Comparison of ENCODE assay signal across 19 cellular contexts in genomic region chr13:104534847-104535246, GRCh38.
DNase-seq lines count a peak whose midpoint lies in the region; ATAC-seq, FAIRE-seq and TF ChIP-seq lines count a peak whose summit lies in the region.
"Had no signal": no experiment of that assay in that cellular context is flagged by ENCODE, and none has a peak within 500 bp of the region (broad histone marks: within the 10 kb centered on the region; RNA-seq: fewer than 3 reads in every experiment).

No MANE protein-coding gene starts in this region.

- no peaks in the 10 kb centered on the region for H3F3A ChIP-seq in neural progenitor cell (ENCODE audit: low read depth)

- H3K36me3 ChIP-seq in Karpas-422 (ENCODE audit: insufficient read depth, low read length) = no peaks in the 10 kb centered on the region
- no peaks in the 10 kb centered on the region for H3K36me3 ChIP-seq in GM12878 (ENCODE audit: control insufficient read depth in 2 of 2, insufficient read depth in 2 of 2, low read length in 1 of 2)
- H3K36me3 ChIP-seq in neural progenitor cell = no peaks in the 10 kb centered on the region
- H3K36me3 ChIP-seq: gastroesophageal sphincter had no signal

- WGBS in GM12878 (ENCODE audit: insufficient coverage, insufficient replicate concordance, low lambda C conversion rate, missing lambda C conversion rate) = 57% methylated on average over 10 of the region's 10 CpGs

- no peaks in the 10 kb centered on the region for H3K36me3 Mint-ChIP-seq in neural progenitor cell
- H3K36me3 Mint-ChIP-seq: memory B cell had no signal

- no peak for TF ChIP-seq POLR2A in GM12878 (IDR thresholded peaks at IDR 0.05; ENCODE audit: low read depth, low read length)

- peaks cover 12% of the 10 kb centered on the region for H3K9me3 Mint-ChIP-seq in neural progenitor cell
- H3K9me3 Mint-ChIP-seq: activated naive CD8-positive, alpha-beta T cell treated with anti-CD3 and anti-CD28 coated beads, Interleukin-2, amount 50 U/mL, for 24 hours had no signal

- POLR2A ChIA-PET in GM12878 (lab: Charles Lee) = interaction anchor here (0.7 kb wide), 1 partner anchor 143 kb away, joined by 3 read pairs; no protein-coding TSS in a partner anchor

- no peak overlapping the region for H3K4me3 ChIP-seq in Karpas-422 (ENCODE audit: low read length)
- no peak overlapping the region for H3K4me3 ChIP-seq in GM12878
- H3K4me3 ChIP-seq in neural progenitor cell = no peak overlapping the region
- H3K4me3 ChIP-seq: A549, gastroesophageal sphincter had no signal

- H3K27ac ChIP-seq in Karpas-422 (ENCODE audit: low read length) (no peak overlapping the region), GM12878 (ENCODE audit: control insufficient read depth, insufficient read depth) (no peak overlapping the region), neural progenitor cell (no peak overlapping the region)
- H3K27ac ChIP-seq: A549, gastroesophageal sphincter had no signal

- H2AFZ ChIP-seq in Karpas-422 (ENCODE audit: low read length) (no peak overlapping the region), GM12878 (ENCODE audit: control insufficient read depth, low read depth, low read length) (no peak overlapping the region), neural progenitor cell (replicated peaks) (no peak overlapping the region)

- H3K79me2 ChIP-seq in Karpas-422 (ENCODE audit: low read length) = no peaks in the 10 kb centered on the region
- H3K79me2 ChIP-seq in GM12878 (ENCODE audit: control insufficient read depth, insufficient read depth, low read length) = no peaks in the 10 kb centered on the region
- no peaks in the 10 kb centered on the region for H3K79me2 ChIP-seq in neural progenitor cell (ENCODE audit: low read depth)

- in situ Hi-C loops in GM12878 (cut with MboI) = no loop called here
- in situ Hi-C loops in GM13976 (cut with MboI; ENCODE audit: low sequenced_read_pairs, unreplicated experiment) = no loop called here

- intact Hi-C loops in GM12878 (cut with micrococcal nuclease; ENCODE audit: unreplicated experiment) = no loop called here

- H3K4me2 ChIP-seq in Karpas-422 (ENCODE audit: low read depth, low read length, poor library complexity, severe bottlenecking) (no peak overlapping the region), GM12878 (ENCODE audit: control insufficient read depth, insufficient read depth) (no peak overlapping the region), neural progenitor cell (no peak overlapping the region)
- H3K4me2 ChIP-seq: A549 had no signal

- H3K4me1 Mint-ChIP-seq in neural progenitor cell = peaks cover 38% of the 10 kb centered on the region
- H3K4me1 Mint-ChIP-seq: activated naive CD8-positive, alpha-beta T cell treated with anti-CD3 and anti-CD28 coated beads, Interleukin-2, amount 50 U/mL, for 24 hours; memory B cell; T-helper 17 cell had no signal

- no peak overlapping the region for H3K4me3 Mint-ChIP-seq in neural progenitor cell
- H3K4me3 Mint-ChIP-seq: activated naive CD8-positive, alpha-beta T cell treated with anti-CD3 and anti-CD28 coated beads, Interleukin-2, amount 50 U/mL, for 24 hours; memory B cell; T-helper 17 cell had no signal

- peaks cover 3% of the 10 kb centered on the region for H3K27me3 Mint-ChIP-seq in neural progenitor cell (ENCODE audit: insufficient read depth, low read depth)
- H3K27me3 Mint-ChIP-seq: activated naive CD8-positive, alpha-beta T cell treated with anti-CD3 and anti-CD28 coated beads, Interleukin-2, amount 50 U/mL, for 24 hours; memory B cell; T-helper 17 cell had no signal

- SMC1A ChIA-PET in GM12878 (lab: Charles Lee; ENCODE audit: uncharacterized antibody, unreplicated experiment) = no interaction called here

- FAIRE-seq in GM12878 (lab: Jason Lieb, UNC) = no peak
- FAIRE-seq: A549 had no signal

- no TSS peak for BruUV-seq in GM12878 (replicated peaks; lab: Mats Ljungman, UMichigan)

- no peak for TF ChIP-seq EP300 in GM12878 (IDR thresholded peaks at IDR 0.05; ENCODE audit: borderline replicate concordance in 1 of 2, control insufficient read depth in 1 of 2, low read depth in 2 of 2, low read length in 2 of 2)

- H4K20me1 ChIP-seq in Karpas-422 (ENCODE audit: insufficient read depth, low read depth, low read length) = no peaks in the 10 kb centered on the region
- H4K20me1 ChIP-seq in GM12878 (ENCODE audit: control insufficient read depth, insufficient read depth) = no peaks in the 10 kb centered on the region
- H4K20me1 ChIP-seq in neural progenitor cell (ENCODE audit: low read depth) = no peaks in the 10 kb centered on the region

- H3K9me2 ChIP-seq in Karpas-422 (replicated peaks; ENCODE audit: insufficient read depth, low read length) = no peaks in the 10 kb centered on the region

- ATAC-seq in GM12878 (peak; percentile 31; the same call in 1 of the 3 replicates), GM18511 (IDR thresholded peaks at IDR 0.05; ENCODE audit: unreplicated experiment) (no peak)
- ATAC-seq: A549; activated naive CD8-positive, alpha-beta T cell treated with anti-CD3 and anti-CD28 coated beads, Interleukin-2, amount 50 U/mL, for 24 hours; gastroesophageal sphincter; T-helper 17 cell had no signal

- RAD21 ChIA-PET in GM12878 (lab: Charles Lee; ENCODE audit: unreplicated experiment) = no interaction called here

- CTCF ChIA-PET in GM12878 (lab: Yijun Ruan, JAX) = interaction anchor here (0.6 to 1.2 kb wide), 3 partner anchors 19 to 73 kb away, joined by 3 read pairs; no protein-coding TSS in a partner anchor

- peak; percentile 45 for DNase-seq in NCI-H82 (lab: John Stamatoyannopoulos, UW)
- no peak for DNase-seq in NCI-H82 treated with DMSO at 0.1 percent for 48 hours (lab: John Stamatoyannopoulos, UW; ENCODE audit: unreplicated experiment)
- DNase-seq in Karpas-422 = peak; percentile 45
- no peak for DNase-seq in GM12878 (ENCODE audit: low read depth, low spot score)
- DNase-seq in neural progenitor cell (ENCODE audit: low spot score) = peak; percentile 17
- DNase-seq in GM13976 (ENCODE audit: low spot score) = no peak
- no peak for DNase-seq in glomerular visceral epithelial cell (ENCODE audit: extremely low spot score)
- DNase-seq: activated CD4-positive, alpha-beta T cell treated with anti-CD3 and anti-CD28 coated beads for 1 hour; activated naive CD8-positive, alpha-beta T cell treated with anti-CD3 and anti-CD28 coated beads, Interleukin-2, amount 50 U/mL, for 24 hours; cerebellar nuclear complex; GF-D8; NCI-H1417 treated with DMSO at 0.1 percent for 48 hours; NCI-H510A; retina; T-helper 17 cell had no signal

- H3K4me1 ChIP-seq in Karpas-422 (ENCODE audit: low read length) = no peaks in the 10 kb centered on the region
- H3K4me1 ChIP-seq in GM12878 (ENCODE audit: control insufficient read depth, insufficient read depth, low read length) = no peaks in the 10 kb centered on the region
- H3K4me1 ChIP-seq in neural progenitor cell = peaks cover 8% of the 10 kb centered on the region
- H3K4me1 ChIP-seq: A549, gastroesophageal sphincter had no signal

- TF ChIP-seq RAD21 in GM12878 (IDR thresholded peaks at IDR 0.05; ENCODE audit: insufficient read depth, low read depth, low read length) = no peak

- H3K27me3 ChIP-seq in Karpas-422 (ENCODE audit: low read length) (no peaks in the 10 kb centered on the region), GM12878 (replicated peaks in 1 of 2; ENCODE audit: control insufficient read depth in 2 of 2, insufficient read depth in 2 of 2, low read length in 1 of 2) (no peaks in the 10 kb centered on the region), neural progenitor cell (no peaks in the 10 kb centered on the region)
- H3K27me3 ChIP-seq: gastroesophageal sphincter had no signal

- H3K9me3 ChIP-seq in Karpas-422 (ENCODE audit: low read length) (peaks cover 27% of the 10 kb centered on the region), GM12878 (replicated peaks; ENCODE audit: control insufficient read depth, insufficient read depth, low read length) (no peaks in the 10 kb centered on the region), neural progenitor cell (ENCODE audit: low read depth) (no peaks in the 10 kb centered on the region)
- H3K9me3 ChIP-seq: A549, gastroesophageal sphincter had no signal

- TF ChIP-seq CTCF in GM12878 (IDR thresholded peaks at IDR 0.05 in 2 of 3, conservative IDR thresholded peaks at IDR 0.05 in 1 of 3; ENCODE audit: control insufficient read depth in 2 of 3, extremely low read depth in 1 of 3, insufficient read depth in 1 of 3, low read depth in 3 of 3, low read length in 3 of 3) (no peak; a peak in 1 of 6 replicates), neural progenitor cell (IDR thresholded peaks at IDR 0.05) (peak; percentile 40), GM13976 (IDR thresholded peaks at IDR 0.05; ENCODE audit: borderline replicate concordance, control extremely low read depth, extremely low read depth, insufficient read depth, missing control alignments) (no peak)

- no peak overlapping the region for H3K27ac Mint-ChIP-seq in neural progenitor cell
- H3K27ac Mint-ChIP-seq: activated naive CD8-positive, alpha-beta T cell treated with anti-CD3 and anti-CD28 coated beads, Interleukin-2, amount 50 U/mL, for 24 hours; memory B cell; T-helper 17 cell had no signal

- no peak overlapping the region for H3K9ac ChIP-seq in Karpas-422 (ENCODE audit: low read length)
- H3K9ac ChIP-seq in GM12878 (ENCODE audit: control insufficient read depth, insufficient read depth, low read length) = no peak overlapping the region
- no peak overlapping the region for H3K9ac ChIP-seq in neural progenitor cell

TF ChIP-seq in GM12878, 131 proteins besides CTCF, POLR2A, EP300 and RAD21:
- TF ChIP-seq CREB1 (IDR thresholded peaks at IDR 0.05; ENCODE audit: low read depth) = no peak
- TF ChIP-seq HSF1 (IDR thresholded peaks at IDR 0.05; ENCODE audit: low read depth, low read length) = no peak
- no peak for TF ChIP-seq IKZF2 (IDR thresholded peaks at IDR 0.05)

Comparison
In these comparisons a context has a peak if more than half of its experiments do, and no peak if none do; other contexts are left out.
1. DNase-seq: peak in NCI-H82 (single experiment), Karpas-422 (single experiment) and neural progenitor cell (single experiment); none in NCI-H82 treated with DMSO at 0.1 percent for 48 hours (single experiment), GM12878 (single experiment), GM13976 (single experiment) and glomerular visceral epithelial cell (single experiment).